In the genomic region with DNA sequence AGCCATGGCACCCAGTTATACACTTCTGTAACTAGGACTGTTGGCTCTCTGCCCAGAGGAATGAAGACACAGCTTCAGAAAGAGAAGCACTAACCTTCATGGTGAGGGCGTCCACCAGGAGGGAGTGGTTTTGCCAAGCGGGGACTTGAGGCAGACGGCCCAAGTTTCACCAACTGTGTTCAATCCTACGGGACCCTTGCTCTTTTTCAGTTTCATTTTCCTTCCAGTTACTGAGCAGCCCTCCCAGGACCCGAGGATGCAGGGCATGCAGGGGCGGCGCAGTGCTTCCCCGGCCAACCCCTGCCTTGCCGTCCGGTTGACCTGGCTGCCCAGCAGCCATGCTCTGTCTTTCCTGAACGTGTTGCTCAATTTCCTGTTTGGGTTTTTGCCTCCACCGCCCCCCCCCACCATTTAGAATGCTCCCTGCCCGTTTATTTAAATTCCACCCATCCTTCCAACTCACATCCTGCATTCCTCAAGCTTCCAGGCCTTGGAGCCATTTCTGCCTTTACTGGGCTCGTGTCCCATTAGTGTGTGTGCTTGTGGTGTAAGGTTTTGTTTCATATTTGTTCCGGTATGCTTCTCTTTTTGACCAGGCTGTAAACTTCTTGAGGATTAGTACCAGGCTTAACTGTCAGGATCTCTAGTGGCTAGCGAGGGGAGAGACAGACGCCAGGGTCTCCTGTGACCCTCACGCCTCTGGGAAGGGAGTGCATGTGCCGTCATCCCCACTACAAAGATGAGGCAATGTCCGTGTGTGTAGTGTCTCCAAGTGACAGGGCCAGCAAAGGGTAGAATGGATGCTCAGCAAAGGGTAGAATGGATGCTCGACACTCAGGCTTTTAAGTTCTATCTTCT, we compare ENCODE assay signal across 8 cellular contexts. TPM values are rescaled to one million over a fixed set of nuclear protein-coding genes. Genes with fewer than 3 reads are reported as not detected.
A peak's percentile ranks its signal among the peaks of the same experiment; 100 is the strongest.
DNase-seq lines count a peak whose midpoint lies in the region; ATAC-seq and TF ChIP-seq lines count a peak whose summit lies in the region.

No MANE protein-coding gene starts in this region.

- no peak overlapping the region for H2BK5ac ChIP-seq in neuronal stem cell (ENCODE audit: low read length)

- ATAC-seq in GM21737 (IDR thresholded peaks at IDR 0.05; ENCODE audit: unreplicated experiment) (no peak), HG02852 (IDR thresholded peaks at IDR 0.05; ENCODE audit: unreplicated experiment) (no peak)

- peak; percentile 79 to 82 for DNase-seq in AML-193 (lab: John Stamatoyannopoulos, UW)
- peak; percentile 77 for DNase-seq in RWPE1 (ENCODE audit: low spot score)
- peak; percentile 92 for DNase-seq in fibroblast of mammary gland (ENCODE audit: low read depth)
- DNase-seq in neuronal stem cell (ENCODE audit: low spot score), result no peak
- no peak for DNase-seq in DMS153 (lab: John Stamatoyannopoulos, UW)
- DNase-seq in COR-L47 (lab: John Stamatoyannopoulos, UW), result no peak

- CTCF ChIA-PET in RWPE1 (lab: Yijun Ruan, JAX), result no interaction called here

- H3K27ac ChIP-seq in RWPE1 (peak overlapping the region; percentile 97), neuronal stem cell (replicated peaks; ENCODE audit: low read length) (no peak overlapping the region)

- no peak overlapping the region for H3K4me2 ChIP-seq in neuronal stem cell (ENCODE audit: insufficient read depth, low read length, poor library complexity, severe bottlenecking)

- H2AFZ ChIP-seq in neuronal stem cell (ENCODE audit: low read length), result peak overlapping the region; percentile 63

- no peak overlapping the region for H2BK12ac ChIP-seq in neuronal stem cell (ENCODE audit: low read length)

- H3K4ac ChIP-seq in neuronal stem cell (ENCODE audit: low read length), result no peak overlapping the region

- no peak overlapping the region for H3K9ac ChIP-seq in neuronal stem cell (ENCODE audit: low read depth, low read length, poor library complexity)

- H3K14ac ChIP-seq in neuronal stem cell (ENCODE audit: low read length), result no peak overlapping the region

- no peak overlapping the region for H4K8ac ChIP-seq in neuronal stem cell (ENCODE audit: low read depth, low read length)

- no peak overlapping the region for H3K18ac ChIP-seq in neuronal stem cell (ENCODE audit: low read length)

- H3K4me3 ChIP-seq in fibroblast of mammary gland (ENCODE audit: control insufficient read depth, low read depth, low read length), result peak overlapping the region; percentile 9
- no peak overlapping the region for H3K4me3 ChIP-seq in neuronal stem cell (ENCODE audit: low read length in 2 of 2)

- no CpG with 5 or more reads among the region's 21 CpGs for WGBS in neuronal stem cell (ENCODE audit: extremely low coverage in 2 of 2, insufficient read length in 2 of 2, insufficient replicate concordance in 1 of 2), 2 donors

- H3K27me3 ChIP-seq in neuronal stem cell (ENCODE audit: control insufficient read depth in 3 of 3, insufficient read depth in 3 of 3, low read depth in 1 of 3, low read length in 3 of 3), result peaks cover 0 to 22% (median 0%) of the 10 kb centered on the region in 3 experiments

- POLR2A ChIA-PET in RWPE1 (lab: Yijun Ruan, JAX; ENCODE audit: low non-redundant PET), result no interaction called here

- no peaks in the 10 kb centered on the region for H3K79me1 ChIP-seq in neuronal stem cell (ENCODE audit: low read depth, low read length)

- peaks cover 0 to 2% of the 10 kb centered on the region in 2 donors for H3K4me1 ChIP-seq in neuronal stem cell (ENCODE audit: control insufficient read depth in 2 of 2, insufficient read depth in 1 of 2, low read depth in 1 of 2, low read length in 2 of 2)

- TF ChIP-seq CTCF in RWPE1 (conservative IDR thresholded peaks at IDR 0.05; ENCODE audit: low read depth) (no peak), fibroblast of mammary gland (conservative IDR thresholded peaks at IDR 0.05; ENCODE audit: control insufficient read depth, insufficient read depth, low read depth, low read length) (no peak)

- peak overlapping the region; percentile 51 for H2BK15ac ChIP-seq in neuronal stem cell (ENCODE audit: low read length)

- H2BK120ac ChIP-seq in neuronal stem cell (ENCODE audit: low read depth, low read length), result no peak overlapping the region

- no peaks in the 10 kb centered on the region for H3K9me3 ChIP-seq in neuronal stem cell (replicated peaks in 1 of 2; ENCODE audit: control insufficient read depth in 2 of 2, insufficient read depth in 1 of 2, low read depth in 1 of 2, low read length in 2 of 2)

- H3K23ac ChIP-seq in neuronal stem cell (ENCODE audit: low read depth, low read length, poor library complexity), result no peak overlapping the region

- no peak overlapping the region for H2AK5ac ChIP-seq in neuronal stem cell (ENCODE audit: low read depth, low read length)

- no peaks in the 10 kb centered on the region for H3K36me3 ChIP-seq in neuronal stem cell (replicated peaks in 1 of 2; ENCODE audit: control insufficient read depth in 2 of 2, insufficient read depth in 2 of 2, low read length in 2 of 2)

- no peak overlapping the region for H4K91ac ChIP-seq in neuronal stem cell (ENCODE audit: low read depth, low read length, poor library complexity)

RNA-seq across cellular contexts. Expression of a gene that starts 31.6 kb away (rescaled TPM):
- not detected for polyA plus RNA-seq in neuronal stem cell (2013, experiment 1 of 2)
- polyA plus RNA-seq in neuronal stem cell (2013, experiment 2 of 2), result not detected

RNA-seq across cellular contexts. Expression of a gene that starts 55.7 kb away (rescaled TPM):
- polyA plus RNA-seq in neuronal stem cell (2013, experiment 1 of 2), result 23.7 TPM
- 24.3 TPM for polyA plus RNA-seq in neuronal stem cell (2013, experiment 2 of 2)

RNA-seq across cellular contexts. Expression of a gene that starts 56.1 kb away (rescaled TPM):
- polyA plus RNA-seq in neuronal stem cell (2013, experiment 1 of 2), result 5.0 TPM
- 4.8 TPM for polyA plus RNA-seq in neuronal stem cell (2013, experiment 2 of 2)

Comparison
In these comparisons a context has a peak if more than half of its experiments do, and no peak if none do; other contexts are left out.
1. DNase-seq: peak in AML-193 (2 of 2), RWPE1 (single experiment) and fibroblast of mammary gland (single experiment); none in neuronal stem cell (single experiment), DMS153 (single experiment) and COR-L47 (single experiment).